Comparison of ENCODE assay signal across 1 cellular context in the genomic region with DNA sequence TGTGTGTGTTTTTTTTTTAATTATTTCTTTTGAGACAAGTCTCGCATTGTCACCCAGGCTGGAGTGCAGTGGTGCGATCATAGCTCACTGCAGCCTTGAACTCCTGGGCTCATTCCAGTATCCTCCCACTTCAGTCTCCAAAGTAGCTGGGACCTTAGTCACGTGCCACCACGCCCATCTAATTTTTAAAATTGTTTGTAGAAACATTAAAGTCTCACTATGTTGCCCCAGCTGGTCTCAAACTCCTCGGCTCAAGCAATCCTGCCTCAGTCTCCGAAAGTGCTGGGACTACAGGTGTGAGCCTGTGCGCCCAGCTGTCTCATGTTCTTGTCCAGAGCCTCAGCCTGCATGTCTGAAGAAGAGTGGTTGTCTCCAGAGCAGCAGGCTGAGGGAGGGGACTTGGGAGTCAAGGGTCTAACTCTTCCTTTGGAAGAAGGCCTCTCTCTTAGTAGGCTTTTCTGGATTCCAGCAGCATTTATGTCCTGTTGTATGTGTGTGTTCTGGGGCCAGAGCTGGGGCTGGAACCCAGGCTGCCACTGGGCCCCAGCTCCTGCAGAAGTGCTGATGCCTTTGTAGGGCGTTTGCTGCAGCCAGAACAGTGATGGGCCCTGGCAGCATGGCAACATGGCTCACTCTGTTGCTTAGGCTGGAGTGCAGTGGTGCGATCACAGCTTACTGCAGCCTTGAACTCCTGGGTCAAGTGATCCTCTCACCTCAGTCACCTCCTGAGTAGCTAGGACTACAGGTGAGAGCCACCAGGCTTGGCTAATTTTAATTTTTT.
TF ChIP-seq lines count a peak whose summit lies in the region.

No MANE protein-coding gene starts in this region.

TF ChIP-seq in HepG2, 621 proteins besides CTCF, POLR2A, EP300 and RAD21 (continued from another document and continues in another):
- TF ChIP-seq ZNF382 (CRISPR knock-in tag; IDR thresholded peaks at IDR 0.05; ENCODE audit: borderline replicate concordance), result no peak
- TF ChIP-seq RFX5 (IDR thresholded peaks at IDR 0.05; ENCODE audit: low read depth, low read length), result no peak
- no peak for TF ChIP-seq TARDBP (CRISPR knock-in tag; IDR thresholded peaks at IDR 0.05)
- TF ChIP-seq, protein P1, sequence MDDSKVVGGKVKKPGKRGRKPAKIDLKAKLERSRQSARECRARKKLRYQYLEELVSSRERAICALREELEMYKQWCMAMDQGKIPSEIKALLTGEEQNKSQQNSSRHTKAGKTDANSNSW (CRISPR knock-in tag; IDR thresholded peaks at IDR 0.05; ENCODE audit: borderline replicate concordance), result no peak
- no peak for TF ChIP-seq MAF1 (CRISPR knock-in tag; IDR thresholded peaks at IDR 0.05; ENCODE audit: borderline replicate concordance)
- TF ChIP-seq PLSCR1 (CRISPR knock-in tag; IDR thresholded peaks at IDR 0.05; ENCODE audit: borderline replicate concordance), result no peak
- TF ChIP-seq, protein P2, sequence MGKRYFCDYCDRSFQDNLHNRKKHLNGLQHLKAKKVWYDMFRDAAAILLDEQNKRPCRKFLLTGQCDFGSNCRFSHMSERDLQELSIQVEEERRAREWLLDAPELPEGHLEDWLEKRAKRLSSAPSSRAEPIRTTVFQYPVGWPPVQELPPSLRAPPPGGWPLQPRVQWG (CRISPR knock-in tag; IDR thresholded peaks at IDR 0.05; ENCODE audit: borderline replicate concordance, low read depth), result no peak
- no peak for TF ChIP-seq ZNF75D (CRISPR knock-in tag; IDR thresholded peaks at IDR 0.05; ENCODE audit: borderline replicate concordance)
- no peak for TF ChIP-seq ZNF530 (CRISPR knock-in tag; IDR thresholded peaks at IDR 0.05; ENCODE audit: low read depth)
- TF ChIP-seq ZNF18 (CRISPR knock-in tag; IDR thresholded peaks at IDR 0.05; ENCODE audit: insufficient replicate concordance), result no peak
- TF ChIP-seq, protein P3, sequence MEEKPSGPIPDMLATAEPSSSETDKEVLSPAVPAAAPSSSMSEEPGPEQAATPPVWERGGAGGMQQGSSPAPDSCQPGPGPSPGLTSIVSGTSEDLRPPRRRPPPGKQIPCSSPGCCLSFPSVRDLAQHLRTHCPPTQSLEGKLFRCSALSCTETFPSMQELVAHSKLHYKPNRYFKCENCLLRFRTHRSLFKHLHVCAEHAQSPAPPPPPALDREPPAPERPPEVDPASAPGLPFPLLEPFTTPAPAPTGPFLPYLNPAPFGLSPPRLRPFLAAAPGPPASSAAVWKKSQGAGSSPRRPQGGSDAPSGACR (CRISPR knock-in tag; IDR thresholded peaks at IDR 0.05), result no peak
- TF ChIP-seq SMAD9 (CRISPR knock-in tag; IDR thresholded peaks at IDR 0.05), result no peak
- no peak for TF ChIP-seq ZNF724P (CRISPR knock-in tag; IDR thresholded peaks at IDR 0.05; ENCODE audit: borderline replicate concordance)
- TF ChIP-seq MAFG (CRISPR knock-in tag; IDR thresholded peaks at IDR 0.05), result no peak
- no peak for TF ChIP-seq ZNF678 (CRISPR knock-in tag; IDR thresholded peaks at IDR 0.05)
- TF ChIP-seq, protein P4, sequence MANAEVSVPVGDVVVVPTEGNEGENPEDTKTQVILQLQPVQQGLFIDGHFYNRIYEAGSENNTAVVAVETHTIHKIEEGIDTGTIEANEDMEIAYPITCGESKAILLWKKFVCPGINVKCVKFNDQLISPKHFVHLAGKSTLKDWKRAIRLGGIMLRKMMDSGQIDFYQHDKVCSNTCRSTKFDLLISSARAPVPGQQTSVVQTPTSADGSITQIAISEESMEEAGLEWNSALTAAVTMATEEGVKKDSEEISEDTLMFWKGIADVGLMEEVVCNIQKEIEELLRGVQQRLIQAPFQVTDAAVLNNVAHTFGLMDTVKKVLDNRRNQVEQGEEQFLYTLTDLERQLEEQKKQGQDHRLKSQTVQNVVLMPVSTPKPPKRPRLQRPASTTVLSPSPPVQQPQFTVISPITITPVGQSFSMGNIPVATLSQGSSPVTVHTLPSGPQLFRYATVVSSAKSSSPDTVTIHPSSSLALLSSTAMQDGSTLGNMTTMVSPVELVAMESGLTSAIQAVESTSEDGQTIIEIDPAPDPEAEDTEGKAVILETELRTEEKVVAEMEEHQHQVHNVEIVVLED (CRISPR knock-in tag; IDR thresholded peaks at IDR 0.05; ENCODE audit: borderline replicate concordance), result no peak
- peak; percentile 44; the same call in 1 of the 2 replicates for TF ChIP-seq ZNF770 (CRISPR knock-in tag; IDR thresholded peaks at IDR 0.05)
- no peak; the same call in 1 of the 2 replicates for TF ChIP-seq ZNF792 (CRISPR knock-in tag; IDR thresholded peaks at IDR 0.05)
- peak; percentile 77 for TF ChIP-seq ZNF121 (CRISPR knock-in tag; IDR thresholded peaks at IDR 0.05)
- no peak for TF ChIP-seq ZNF230 (CRISPR knock-in tag; IDR thresholded peaks at IDR 0.05)
- no peak for TF ChIP-seq ZNF207 (IDR thresholded peaks at IDR 0.05; ENCODE audit: borderline replicate concordance)
- no peak for TF ChIP-seq ZNF841 (CRISPR knock-in tag; IDR thresholded peaks at IDR 0.05; ENCODE audit: borderline replicate concordance)
- 0 out of 2 replicates have a peak, but pooled peaks have one; percentile 35 for TF ChIP-seq ZNF768 (CRISPR knock-in tag; IDR thresholded peaks at IDR 0.05)
- TF ChIP-seq ATF7-NPFF (CRISPR knock-in tag; IDR thresholded peaks at IDR 0.05; ENCODE audit: low read depth), result no peak
- no peak for TF ChIP-seq JDP2 (CRISPR knock-in tag; IDR thresholded peaks at IDR 0.05; ENCODE audit: borderline replicate concordance)
- no peak for TF ChIP-seq NR2F2 (IDR thresholded peaks at IDR 0.05; ENCODE audit: borderline replicate concordance, low read depth)
- TF ChIP-seq ISL2 (CRISPR knock-in tag; IDR thresholded peaks at IDR 0.05), result no peak
- no peak for TF ChIP-seq CBX1 (IDR thresholded peaks at IDR 0.05; ENCODE audit: low read depth)
- TF ChIP-seq TP53 (CRISPR knock-in tag; conservative IDR thresholded peaks at IDR 0.05), result no peak
- no peak for TF ChIP-seq MXD4 (CRISPR knock-in tag; IDR thresholded peaks at IDR 0.05)
- TF ChIP-seq KDM5B (CRISPR knock-in tag; IDR thresholded peaks at IDR 0.05; ENCODE audit: borderline replicate concordance), result no peak
- no peak for TF ChIP-seq ATRX (CRISPR knock-in tag; IDR thresholded peaks at IDR 0.05; ENCODE audit: borderline replicate concordance)
- no peak for TF ChIP-seq PHF8 (CRISPR knock-in tag; IDR thresholded peaks at IDR 0.05)
- no peak for TF ChIP-seq THAP11 (CRISPR knock-in tag; IDR thresholded peaks at IDR 0.05)
- TF ChIP-seq PAWR (CRISPR knock-in tag; IDR thresholded peaks at IDR 0.05; ENCODE audit: borderline replicate concordance), result no peak
- TF ChIP-seq, protein P5, sequence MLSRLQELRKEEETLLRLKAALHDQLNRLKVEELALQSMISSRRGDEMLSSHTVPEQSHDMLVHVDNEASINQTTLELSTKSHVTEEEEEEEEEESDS (CRISPR knock-in tag; IDR thresholded peaks at IDR 0.05; ENCODE audit: borderline replicate concordance), result no peak
- no peak for TF ChIP-seq NFE2 (CRISPR knock-in tag; IDR thresholded peaks at IDR 0.05)
- TF ChIP-seq ZNF343 (CRISPR knock-in tag; IDR thresholded peaks at IDR 0.05), result no peak
- no peak for TF ChIP-seq MBNL3 (CRISPR knock-in tag; conservative IDR thresholded peaks at IDR 0.05)
- TF ChIP-seq ADNP (CRISPR knock-in tag; IDR thresholded peaks at IDR 0.05), result no peak
- TF ChIP-seq MYC (CRISPR knock-in tag; IDR thresholded peaks at IDR 0.05; ENCODE audit: borderline replicate concordance), result peak; percentile 32; the same call in 1 of the 2 replicates
- TF ChIP-seq YY1 (IDR thresholded peaks at IDR 0.05; ENCODE audit: insufficient read depth, insufficient replicate concordance, low read depth, low read length), result no peak
- TF ChIP-seq, protein P6, sequence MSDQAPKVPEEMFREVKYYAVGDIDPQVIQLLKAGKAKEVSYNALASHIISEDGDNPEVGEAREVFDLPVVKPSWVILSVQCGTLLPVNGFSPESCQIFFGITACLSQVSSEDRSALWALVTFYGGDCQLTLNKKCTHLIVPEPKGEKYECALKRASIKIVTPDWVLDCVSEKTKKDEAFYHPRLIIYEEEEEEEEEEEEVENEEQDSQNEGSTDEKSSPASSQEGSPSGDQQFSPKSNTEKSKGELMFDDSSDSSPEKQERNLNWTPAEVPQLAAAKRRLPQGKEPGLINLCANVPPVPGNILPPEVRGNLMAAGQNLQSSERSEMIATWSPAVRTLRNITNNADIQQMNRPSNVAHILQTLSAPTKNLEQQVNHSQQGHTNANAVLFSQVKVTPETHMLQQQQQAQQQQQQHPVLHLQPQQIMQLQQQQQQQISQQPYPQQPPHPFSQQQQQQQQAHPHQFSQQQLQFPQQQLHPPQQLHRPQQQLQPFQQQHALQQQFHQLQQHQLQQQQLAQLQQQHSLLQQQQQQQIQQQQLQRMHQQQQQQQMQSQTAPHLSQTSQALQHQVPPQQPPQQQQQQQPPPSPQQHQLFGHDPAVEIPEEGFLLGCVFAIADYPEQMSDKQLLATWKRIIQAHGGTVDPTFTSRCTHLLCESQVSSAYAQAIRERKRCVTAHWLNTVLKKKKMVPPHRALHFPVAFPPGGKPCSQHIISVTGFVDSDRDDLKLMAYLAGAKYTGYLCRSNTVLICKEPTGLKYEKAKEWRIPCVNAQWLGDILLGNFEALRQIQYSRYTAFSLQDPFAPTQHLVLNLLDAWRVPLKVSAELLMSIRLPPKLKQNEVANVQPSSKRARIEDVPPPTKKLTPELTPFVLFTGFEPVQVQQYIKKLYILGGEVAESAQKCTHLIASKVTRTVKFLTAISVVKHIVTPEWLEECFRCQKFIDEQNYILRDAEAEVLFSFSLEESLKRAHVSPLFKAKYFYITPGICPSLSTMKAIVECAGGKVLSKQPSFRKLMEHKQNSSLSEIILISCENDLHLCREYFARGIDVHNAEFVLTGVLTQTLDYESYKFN (CRISPR knock-in tag; conservative IDR thresholded peaks at IDR 0.05), result no peak
- no peak for TF ChIP-seq ZNF639 (CRISPR knock-in tag; conservative IDR thresholded peaks at IDR 0.05)
- TF ChIP-seq, protein P7, sequence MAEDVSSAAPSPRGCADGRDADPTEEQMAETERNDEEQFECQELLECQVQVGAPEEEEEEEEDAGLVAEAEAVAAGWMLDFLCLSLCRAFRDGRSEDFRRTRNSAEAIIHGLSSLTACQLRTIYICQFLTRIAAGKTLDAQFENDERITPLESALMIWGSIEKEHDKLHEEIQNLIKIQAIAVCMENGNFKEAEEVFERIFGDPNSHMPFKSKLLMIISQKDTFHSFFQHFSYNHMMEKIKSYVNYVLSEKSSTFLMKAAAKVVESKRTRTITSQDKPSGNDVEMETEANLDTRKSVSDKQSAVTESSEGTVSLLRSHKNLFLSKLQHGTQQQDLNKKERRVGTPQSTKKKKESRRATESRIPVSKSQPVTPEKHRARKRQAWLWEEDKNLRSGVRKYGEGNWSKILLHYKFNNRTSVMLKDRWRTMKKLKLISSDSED (CRISPR knock-in tag; IDR thresholded peaks at IDR 0.05), result no peak
- no peak for TF ChIP-seq HCFC1 (IDR thresholded peaks at IDR 0.05; ENCODE audit: low read depth, low read length)
- TF ChIP-seq LRRFIP1 (CRISPR knock-in tag; conservative IDR thresholded peaks at IDR 0.05), result no peak
- no peak for TF ChIP-seq ZNF773 (CRISPR knock-in tag; IDR thresholded peaks at IDR 0.05; ENCODE audit: borderline replicate concordance)
